Comparison of ENCODE assay signal across 20 cellular contexts in the genomic region with DNA sequence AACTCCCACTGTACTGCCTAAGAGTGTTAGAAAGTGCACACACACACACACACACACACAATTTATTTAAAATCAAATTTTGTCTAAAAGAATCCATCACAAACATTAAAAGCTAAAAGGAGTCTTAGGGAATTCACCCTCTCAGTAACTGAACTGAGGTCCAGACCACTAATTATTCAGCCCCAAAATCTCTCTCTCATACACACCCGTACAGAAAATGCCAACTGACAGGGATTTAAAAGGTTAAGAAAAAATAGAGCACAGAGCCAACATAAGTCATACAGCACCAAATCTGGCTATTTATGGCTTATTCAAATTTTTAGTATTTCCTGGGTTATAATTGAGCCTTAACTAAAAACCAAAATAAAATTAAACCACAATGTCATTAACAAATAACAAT. TPM values are rescaled to one million over a fixed set of nuclear protein-coding genes. Genes with fewer than 3 reads are reported as not detected.
DNase-seq lines count a peak whose midpoint lies in the region; ATAC-seq, FAIRE-seq and TF ChIP-seq lines count a peak whose summit lies in the region.
"Had no signal": no experiment of that assay in that cellular context is flagged by ENCODE, and none has a peak within 500 bp of the region (broad histone marks: within the 10 kb centered on the region; RNA-seq: fewer than 3 reads in every experiment).

No MANE protein-coding gene starts in this region.

- no peaks in the 10 kb centered on the region for H3K27me3 Mint-ChIP-seq in stimulated activated naive B cell treated with anti-CD40 and anti-IgM and Interleukin-4, amounts not matched to agents 10 μg/mL and 1 μg/mL and 100 μg/mL, for 72 hours
- H3K27me3 Mint-ChIP-seq: activated CD4-positive, alpha-beta T cell treated with anti-CD3 and anti-CD28 coated beads, Interleukin-2, amount 10 ng/mL, durations not matched to agents 24 days and 14 days; stimulated activated memory B cell treated with anti-CD40 and anti-IgM and Interleukin-4, amounts not matched to agents 10 μg/mL and 1 μg/mL and 100 μg/mL, for 72 hours had no signal

- H2AFZ ChIP-seq in GM23248 (no peak overlapping the region), endothelial cell of umbilical vein (ENCODE audit: low read depth, low read length) (no peak overlapping the region)

- no peaks in the 10 kb centered on the region for H3K9me2 ChIP-seq in GM23248 (ENCODE audit: insufficient read depth)

- POLR2A ChIA-PET in endothelial cell of umbilical vein (lab: Charles Lee), result no interaction called here

- H3K27me3 ChIP-seq in GM23248 (replicated peaks; ENCODE audit: insufficient read depth), result no peaks in the 10 kb centered on the region
- H3K27me3 ChIP-seq in endothelial cell of umbilical vein (ENCODE audit: control insufficient read depth in 2 of 2, insufficient read depth in 2 of 2, low read length in 2 of 2), result no peaks in the 10 kb centered on the region
- H3K27me3 ChIP-seq: BE2C, esophagus muscularis mucosa, right atrium auricular region had no signal

- no peak for FAIRE-seq in endothelial cell of umbilical vein (lab: Jason Lieb, UNC)
- FAIRE-seq: K562 had no signal

- H3K4me3 ChIP-seq in GM23248 (peak overlapping the region; percentile 24), endothelial cell of umbilical vein (replicated peaks in 1 of 3; ENCODE audit: insufficient read depth in 1 of 3, low read depth in 1 of 3, low read length in 3 of 3) (no peak overlapping the region)
- H3K4me3 ChIP-seq: esophagus muscularis mucosa, K562, right atrium auricular region had no signal

- peak overlapping the region; percentile 89 for H3K4me2 ChIP-seq in GM23248 (ENCODE audit: unreplicated experiment)
- H3K4me2 ChIP-seq in endothelial cell of umbilical vein (ENCODE audit: insufficient read depth, low read length), result no peak overlapping the region

- H3K36me3 Mint-ChIP-seq in stimulated activated naive B cell treated with anti-CD40 and anti-IgM and Interleukin-4, amounts not matched to agents 10 μg/mL and 1 μg/mL and 100 μg/mL, for 72 hours, result peaks cover 8 to 11% of the 10 kb centered on the region in 2 donors

- no peak for TF ChIP-seq CTCF in endothelial cell of umbilical vein (IDR thresholded peaks at IDR 0.05; ENCODE audit: extremely low read depth in 1 of 2, insufficient read depth in 1 of 2, low read depth in 1 of 2, low read length in 2 of 2)

- in situ Hi-C loops in GM23248 (cut with MboI), result no loop called here

- DNase-seq in GM23248, result no peak
- DNase-seq in endothelial cell of umbilical vein (ENCODE audit: low read depth, low spot score), result no peak
- DNase-seq in stimulated activated naive B cell treated with anti-CD40 and anti-IgM and Interleukin-4, amounts not matched to agents 10 μg/mL and 1 μg/mL and 100 μg/mL, for 72 hours, result no peak
- DNase-seq in SW 1271 (lab: John Stamatoyannopoulos, UW), result no peak
- no peak for DNase-seq in NCI-H1105 (lab: John Stamatoyannopoulos, UW)
- DNase-seq: activated CD4-positive, alpha-beta T cell treated with anti-CD3 and anti-CD28 coated beads, Interleukin-2, amount 10 ng/mL, durations not matched to agents 24 days and 14 days; BE2C; Caco-2; EL; glutamatergic neuron; H7; NCI-H2107; NCI-H524 treated with DMSO at 0.1 percent for 48 hours had no signal

- H3K9ac ChIP-seq in GM23248 (peak overlapping the region; percentile 28), endothelial cell of umbilical vein (replicated peaks; ENCODE audit: extremely low read depth, insufficient read depth, low read length) (no peak overlapping the region)

- H4K20me1 ChIP-seq in GM23248 (ENCODE audit: insufficient read depth) (no peaks in the 10 kb centered on the region), endothelial cell of umbilical vein (replicated peaks; ENCODE audit: control insufficient read depth, extremely low read depth, insufficient read depth, low read length) (no peaks in the 10 kb centered on the region)

- no peaks in the 10 kb centered on the region for H3K9me3 ChIP-seq in GM23248 (ENCODE audit: low read depth)
- no peaks in the 10 kb centered on the region for H3K9me3 ChIP-seq in endothelial cell of umbilical vein (replicated peaks; ENCODE audit: control insufficient read depth, insufficient read depth, low read length)
- H3K9me3 ChIP-seq: BE2C, Caco-2, esophagus muscularis mucosa, right atrium auricular region had no signal

- H3K9me1 ChIP-seq in endothelial cell of umbilical vein (replicated peaks; ENCODE audit: control insufficient read depth, extremely low read depth, insufficient read depth, low read length), result no peaks in the 10 kb centered on the region

- no peak overlapping the region for H3K4me3 Mint-ChIP-seq in stimulated activated naive B cell treated with anti-CD40 and anti-IgM and Interleukin-4, amounts not matched to agents 10 μg/mL and 1 μg/mL and 100 μg/mL, for 72 hours
- H3K4me3 Mint-ChIP-seq: activated CD4-positive, alpha-beta T cell treated with anti-CD3 and anti-CD28 coated beads, Interleukin-2, amount 10 ng/mL, durations not matched to agents 24 days and 14 days; stimulated activated memory B cell treated with anti-CD40 and anti-IgM and Interleukin-4, amounts not matched to agents 10 μg/mL and 1 μg/mL and 100 μg/mL, for 72 hours had no signal

- H3K36me3 ChIP-seq in GM23248 (ENCODE audit: low read depth), result peaks cover 4% of the 10 kb centered on the region; the same call in 1 of the 2 replicates
- H3K36me3 ChIP-seq in endothelial cell of umbilical vein (ENCODE audit: control insufficient read depth in 2 of 2, extremely low read depth in 1 of 2, insufficient read depth in 2 of 2, low read length in 2 of 2), result no peaks in the 10 kb centered on the region
- H3K36me3 ChIP-seq: BE2C, right atrium auricular region had no signal

- no peaks in the 10 kb centered on the region for H3K9me3 Mint-ChIP-seq in stimulated activated naive B cell treated with anti-CD40 and anti-IgM and Interleukin-4, amounts not matched to agents 10 μg/mL and 1 μg/mL and 100 μg/mL, for 72 hours
- H3K9me3 Mint-ChIP-seq: activated CD4-positive, alpha-beta T cell treated with anti-CD3 and anti-CD28 coated beads, Interleukin-2, amount 10 ng/mL, durations not matched to agents 24 days and 14 days; stimulated activated memory B cell treated with anti-CD40 and anti-IgM and Interleukin-4, amounts not matched to agents 10 μg/mL and 1 μg/mL and 100 μg/mL, for 72 hours had no signal

- H3K79me2 ChIP-seq in GM23248 (ENCODE audit: insufficient read depth) (peaks cover 71% of the 10 kb centered on the region), endothelial cell of umbilical vein (ENCODE audit: control insufficient read depth, insufficient read depth, low read length) (peaks cover 51% of the 10 kb centered on the region)

- no TSS peak for BruUV-seq in endothelial cell of umbilical vein (replicated peaks; lab: Mats Ljungman, UMichigan)

- peaks cover 59% of the 10 kb centered on the region for H3F3A ChIP-seq in GM23248 (ENCODE audit: insufficient read depth)

- intact Hi-C loops in endothelial cell of umbilical vein (cut with micrococcal nuclease), result loop anchor here (5.0 kb wide), 1 partner anchor 73 kb away; no protein-coding TSS in a partner anchor

- TF ChIP-seq POLR2A in endothelial cell of umbilical vein (IDR thresholded peaks at IDR 0.05; ENCODE audit: low read depth, low read length), result no peak

- WGBS in GM23248 (ENCODE audit: low coverage in 1 of 2, low lambda C conversion rate in 2 of 2, missing lambda C conversion rate in 2 of 2), 2 experiments, result 84 to 89% methylated on average over 1 of the region's 1 CpG

- peaks cover 10 to 29% of the 10 kb centered on the region in 2 donors for H3K4me1 Mint-ChIP-seq in stimulated activated naive B cell treated with anti-CD40 and anti-IgM and Interleukin-4, amounts not matched to agents 10 μg/mL and 1 μg/mL and 100 μg/mL, for 72 hours

- H3K27ac Mint-ChIP-seq in stimulated activated naive B cell treated with anti-CD40 and anti-IgM and Interleukin-4, amounts not matched to agents 10 μg/mL and 1 μg/mL and 100 μg/mL, for 72 hours, result no peak overlapping the region
- H3K27ac Mint-ChIP-seq: activated CD4-positive, alpha-beta T cell treated with anti-CD3 and anti-CD28 coated beads, Interleukin-2, amount 10 ng/mL, durations not matched to agents 24 days and 14 days; activated T-helper 2 cell treated with anti-CD3 and anti-CD28 coated beads, Interferon-gamma antibody, Interleukin-2, Interleukin-4, amounts not matched to agents 10 μg/mL and 5 μg/mL and 100 μg/mL, durations not matched to agents 14 hours and 24 hours and 36 hours; stimulated activated memory B cell treated with anti-CD40 and anti-IgM and Interleukin-4, amounts not matched to agents 10 μg/mL and 1 μg/mL and 100 μg/mL, for 72 hours had no signal

- CTCF ChIA-PET in endothelial cell of umbilical vein (lab: Charles Lee), result no interaction called here

- dilution Hi-C loops in endothelial cell of umbilical vein (cut with MboI; ENCODE audit: extremely low pct_ligation_motif_present, low sequenced_read_pairs), result no loop called here

- peak; percentile 62 for ATAC-seq in HG03378 (IDR thresholded peaks at IDR 0.05; ENCODE audit: unreplicated experiment)
- ATAC-seq in stimulated activated naive B cell treated with anti-CD40 and anti-IgM and Interleukin-4, amounts not matched to agents 10 μg/mL and 1 μg/mL and 100 μg/mL, for 72 hours (replicated peaks), result peak; percentile 76 to 83
- no peak for ATAC-seq in HG03469 (IDR thresholded peaks at IDR 0.05; ENCODE audit: unreplicated experiment)
- ATAC-seq: K562; stimulated activated memory B cell treated with anti-CD40 and anti-IgM and Interleukin-4, amounts not matched to agents 10 μg/mL and 1 μg/mL and 100 μg/mL, for 72 hours had no signal

- H3K4me1 ChIP-seq in GM23248 (ENCODE audit: insufficient read depth) (peaks cover 54% of the 10 kb centered on the region), endothelial cell of umbilical vein (ENCODE audit: control insufficient read depth, extremely low read depth, insufficient read depth, low read length) (peaks cover 43% of the 10 kb centered on the region)

- peak overlapping the region; percentile 97 for H3K27ac ChIP-seq in GM23248
- H3K27ac ChIP-seq in endothelial cell of umbilical vein (ENCODE audit: insufficient read depth, low read depth, low read length), result peak overlapping the region; percentile 26
- H3K27ac ChIP-seq: esophagus muscularis mucosa had no signal

RNA-seq across cellular contexts. Expression of a gene that starts 20.7 kb away (rescaled TPM):
- 164 and 166 TPM in 2 replicates for total RNA-seq in GM23248 (2014; rRNA removed; shearing (Covaris generic))
- polyA plus RNA-seq in GM23248 (2016; fragmentation: Nextera tagmentation; extraction: Ambion mirVana) (130 and 135 TPM in 2 replicates), endothelial cell of umbilical vein (26.6 and 35.9 TPM in 2 replicates)
- 107 and 110 TPM in 2 replicates for total RNA-seq in endothelial cell of umbilical vein
- 36.4 and 41.0 TPM in 2 replicates for polyA plus RNA-seq in endothelial cell of umbilical vein (2011; cell fraction: cytosol; rRNA removed)
- 38.7 and 46.9 TPM in 2 replicates for polyA plus RNA-seq in endothelial cell of umbilical vein (2011; cell fraction: nucleus; rRNA removed)
- polyA plus RNA-seq in endothelial cell of umbilical vein (2012), result 85.5 and 101 TPM in 2 replicates
- polyA minus RNA-seq in endothelial cell of umbilical vein, result 80.3 and 80.5 TPM in 2 replicates
- 22.1 TPM for polyA minus RNA-seq in endothelial cell of umbilical vein (2011; cell fraction: cytosol; rRNA and poly(A)+ RNA removed)
- 133 and 175 TPM in 2 replicates for polyA minus RNA-seq in endothelial cell of umbilical vein (2011; cell fraction: nucleus; rRNA and poly(A)+ RNA removed)
